ENCODE assay signal across 7 cellular contexts in the genomic region with DNA sequence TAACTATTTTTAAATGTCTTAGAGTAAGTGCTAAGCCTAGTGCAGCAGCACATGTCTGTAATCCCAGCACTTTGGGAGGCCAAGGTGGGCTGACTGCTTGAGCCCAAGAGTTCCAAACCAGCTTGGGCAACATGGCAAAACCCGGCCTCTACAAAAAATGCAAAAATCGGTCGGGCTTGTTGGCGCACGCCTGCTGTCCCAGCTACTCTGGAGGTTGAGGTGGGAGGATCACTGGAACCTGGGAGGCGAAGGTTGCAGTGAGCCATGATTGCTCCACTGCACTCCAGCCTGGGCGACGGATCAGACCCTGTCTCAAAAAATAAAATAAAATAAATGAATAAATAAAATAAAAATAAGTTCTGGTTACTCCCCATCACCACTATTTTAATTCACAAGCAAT.
"Had no signal": no experiment of that assay in that cellular context is flagged by ENCODE, and none has a peak within 500 bp of the region (broad histone marks: within the 10 kb centered on the region; RNA-seq: fewer than 3 reads in every experiment).

No MANE protein-coding gene starts in this region.

- H3K4me3 ChIP-seq: K562 had no signal

- H3K4me1 Mint-ChIP-seq: IgD-negative memory B cell had no signal

- H3K36me3 Mint-ChIP-seq: IgD-negative memory B cell had no signal

- DNase-seq: IMR-90, KBM-7, KG1 had no signal

- H3K27me3 Mint-ChIP-seq: IgD-negative memory B cell had no signal

- H3K4me3 Mint-ChIP-seq: IgD-negative memory B cell had no signal

- H3K27ac Mint-ChIP-seq: IgD-negative memory B cell had no signal

- ATAC-seq: HepG2, K562 had no signal

- H3K27ac ChIP-seq: HL-60 had no signal
